In the genomic region with DNA sequence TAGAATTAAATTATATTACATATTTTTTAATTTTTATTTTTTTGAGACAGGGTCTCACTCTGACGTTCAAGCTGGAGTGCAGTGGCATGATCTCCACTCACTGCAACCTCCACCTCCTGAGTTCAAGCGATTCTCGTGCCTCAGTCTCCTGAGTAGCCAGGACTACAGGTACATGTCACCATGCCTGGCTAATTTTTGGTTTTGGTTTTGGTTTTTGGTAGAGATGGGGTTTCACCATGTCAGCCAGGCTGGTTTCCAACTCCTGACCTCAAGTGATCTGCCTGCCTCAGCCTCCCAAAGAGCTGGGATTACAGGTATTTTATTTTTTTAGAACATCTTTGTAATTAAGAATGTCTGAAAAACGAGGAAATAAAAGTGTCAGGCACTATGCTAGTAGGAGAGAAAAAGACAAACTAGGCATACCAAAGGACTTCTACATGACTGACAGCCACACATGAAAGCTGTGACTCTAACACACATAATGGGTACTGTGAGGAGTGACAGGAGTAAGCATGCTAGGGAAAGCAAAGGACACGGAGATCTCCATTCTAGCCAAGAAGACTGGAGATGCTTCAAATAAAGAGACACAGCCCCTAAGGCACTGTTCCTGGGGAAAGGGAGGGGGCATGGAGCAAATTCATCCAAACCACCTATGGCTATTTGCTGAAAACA, we compare ENCODE assay signal across 1 cellular context.
A peak's percentile ranks its signal among the peaks of the same experiment; 100 is the strongest.
TF ChIP-seq lines count a peak whose summit lies in the region.

No MANE protein-coding gene starts in this region.

TF ChIP-seq in HEK293, 187 proteins besides CTCF, POLR2A, EP300 and RAD21:
- TF ChIP-seq YY1 (tag by site-specific recombination; IDR thresholded peaks at IDR 0.05) (no peak), ZBTB20 (tag by site-specific recombination; IDR thresholded peaks at IDR 0.05) (peak; percentile 73)
